ENCODE assay signal across 4 cellular contexts in genomic region chr19:46689358-46689757, GRCh38. TPM values are rescaled to one million over a fixed set of nuclear protein-coding genes. Genes with fewer than 3 reads are reported as not detected.
"Had no signal": no experiment of that assay in that cellular context is flagged by ENCODE, and none has a peak within 500 bp of the region (broad histone marks: within the 10 kb centered on the region; RNA-seq: fewer than 3 reads in every experiment).

No MANE protein-coding gene starts in this region.

- ATAC-seq: GM12878 had no signal

- DNase-seq: GDM1, GF-D8 had no signal

RNA-seq across cellular contexts. Expression of gene GNG8, which starts 53.4 kb away (rescaled TPM):
- total RNA-seq: G401, GM12878 had no signal
